In the genomic region with DNA sequence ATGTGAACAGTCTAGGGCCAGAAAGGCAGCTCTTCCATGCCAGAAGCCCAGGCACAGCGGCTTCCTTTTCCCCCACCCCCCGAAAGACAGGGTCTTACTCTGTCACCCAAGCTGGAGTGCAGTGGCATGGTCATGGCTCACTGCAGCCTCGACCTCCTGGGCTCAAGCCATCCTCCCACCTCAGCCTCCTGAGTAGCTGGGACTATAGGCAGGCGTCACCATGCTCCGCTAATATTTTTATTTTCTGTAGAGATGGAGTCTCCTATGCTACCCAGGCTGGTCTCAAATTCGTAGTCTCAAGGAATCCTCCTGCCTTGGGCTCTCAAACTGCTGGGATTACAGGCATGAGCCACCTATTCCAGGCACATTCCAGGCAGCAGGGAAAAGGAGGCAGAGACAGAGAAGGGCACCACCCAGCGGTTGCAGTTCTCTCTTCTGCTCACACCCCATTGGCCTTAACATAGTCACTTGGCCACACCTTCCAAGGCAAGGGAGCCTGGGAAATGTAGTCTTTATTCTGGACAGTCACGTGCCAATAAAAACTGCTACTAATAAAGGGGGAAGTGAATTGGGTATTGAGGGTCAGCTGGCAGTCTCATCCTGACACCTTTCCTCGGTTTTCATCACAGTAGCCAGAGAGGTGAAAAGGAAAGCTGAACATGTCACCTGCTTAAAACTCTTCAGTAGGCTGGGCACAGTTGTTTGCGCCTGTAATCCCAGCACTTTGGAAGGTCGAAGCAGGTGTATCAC, we compare ENCODE assay signal across 8 cellular contexts.
DNase-seq lines count a peak whose midpoint lies in the region; ATAC-seq and TF ChIP-seq lines count a peak whose summit lies in the region.

No MANE protein-coding gene starts in this region.

- ATAC-seq in WTC11 (peak; percentile 100), GM21447 (IDR thresholded peaks at IDR 0.05; ENCODE audit: unreplicated experiment) (no peak), GM21360 (IDR thresholded peaks at IDR 0.05; ENCODE audit: unreplicated experiment) (no peak)

- no peaks in the 10 kb centered on the region for H3K4me1 Mint-ChIP-seq in WTC11
- H3K4me1 Mint-ChIP-seq in progenitor cell of endocrine pancreas (ENCODE audit: low read depth) = peaks cover 3% of the 10 kb centered on the region

- TF ChIP-seq CTCF in GM13977 (IDR thresholded peaks at IDR 0.05; ENCODE audit: extremely low read depth, insufficient read depth, missing control alignments) (peak; percentile 44), WTC11 (IDR thresholded peaks at IDR 0.05) (peak; percentile 44; the same call in 1 of the 2 replicates), progenitor cell of endocrine pancreas (IDR thresholded peaks at IDR 0.05; ENCODE audit: unreplicated experiment) (peak; percentile 70)

- intact Hi-C loops in head of caudate nucleus (cut with DNase I) = no loop called here

- H3K4me3 Mint-ChIP-seq in WTC11 (no peak overlapping the region), progenitor cell of endocrine pancreas (ENCODE audit: low read depth) (no peak overlapping the region)

- DNase-seq in AG20443 (ENCODE audit: low spot score) (peak; percentile 85), GM13977 (ENCODE audit: low spot score) (peak; percentile 58), NCI-H2227 treated with DMSO at 0.1 percent for 48 hours (lab: John Stamatoyannopoulos, UW) (peak; percentile 14), WTC11 (ENCODE audit: low spot score) (peak; percentile 90), head of caudate nucleus (peak in 36 of 42 donors; percentile 8 to 73 (median 42)), progenitor cell of endocrine pancreas (ENCODE audit: low spot score, unreplicated experiment) (peak; percentile 37)

- H3K36me3 Mint-ChIP-seq in WTC11 (no peaks in the 10 kb centered on the region), progenitor cell of endocrine pancreas (ENCODE audit: insufficient read depth) (no peaks in the 10 kb centered on the region)

- POLR2A ChIA-PET in WTC11 (lab: Charles Lee) = no interaction called here

- no peak overlapping the region for H3K27ac Mint-ChIP-seq in WTC11
- H3K27ac Mint-ChIP-seq in progenitor cell of endocrine pancreas = no peak overlapping the region

- H3K9me3 Mint-ChIP-seq in WTC11 = no peaks in the 10 kb centered on the region
- no peaks in the 10 kb centered on the region for H3K9me3 Mint-ChIP-seq in progenitor cell of endocrine pancreas (ENCODE audit: low read depth)

- CTCF ChIA-PET in WTC11 (lab: Charles Lee) = interaction anchor here (0.6 to 1.7 kb wide), 5 partner anchors 29 to 402 kb away, joined by 3 to 7 read pairs (median 4); no protein-coding TSS in a partner anchor

- H3K27me3 Mint-ChIP-seq in WTC11 (ENCODE audit: low read depth) (peaks cover 16% of the 10 kb centered on the region), progenitor cell of endocrine pancreas (no peaks in the 10 kb centered on the region)

- in situ Hi-C loops in GM13977 (cut with MboI; ENCODE audit: low pct_unique_long_range_greater_than_20kb, low sequenced_read_pairs, unreplicated experiment) = no loop called here

TF ChIP-seq in WTC11, 78 proteins besides CTCF, POLR2A, EP300 and RAD21 (continues in another document):
- TF ChIP-seq GABPB1 (CRISPR knock-in tag; IDR thresholded peaks at IDR 0.05) (no peak), NFYB (CRISPR knock-in tag; conservative IDR thresholded peaks at IDR 0.05; ENCODE audit: low read depth) (peak; percentile 49; the same call in 1 of the 2 replicates), TEAD1 (CRISPR knock-in tag; IDR thresholded peaks at IDR 0.05) (peak; percentile 81; the same call in 1 of the 2 replicates), KAT7 (CRISPR knock-in tag; IDR thresholded peaks at IDR 0.05; ENCODE audit: borderline replicate concordance) (no peak), TEAD4 (CRISPR knock-in tag; IDR thresholded peaks at IDR 0.05) (peak; percentile 86), SP1 (CRISPR knock-in tag; conservative IDR thresholded peaks at IDR 0.05) (peak; percentile 69)
- TF ChIP-seq, protein P1, sequence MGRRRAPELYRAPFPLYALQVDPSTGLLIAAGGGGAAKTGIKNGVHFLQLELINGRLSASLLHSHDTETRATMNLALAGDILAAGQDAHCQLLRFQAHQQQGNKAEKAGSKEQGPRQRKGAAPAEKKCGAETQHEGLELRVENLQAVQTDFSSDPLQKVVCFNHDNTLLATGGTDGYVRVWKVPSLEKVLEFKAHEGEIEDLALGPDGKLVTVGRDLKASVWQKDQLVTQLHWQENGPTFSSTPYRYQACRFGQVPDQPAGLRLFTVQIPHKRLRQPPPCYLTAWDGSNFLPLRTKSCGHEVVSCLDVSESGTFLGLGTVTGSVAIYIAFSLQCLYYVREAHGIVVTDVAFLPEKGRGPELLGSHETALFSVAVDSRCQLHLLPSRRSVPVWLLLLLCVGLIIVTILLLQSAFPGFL (CRISPR knock-in tag; IDR thresholded peaks at IDR 0.05; ENCODE audit: borderline replicate concordance) = no peak
- TF ChIP-seq, protein P2, sequence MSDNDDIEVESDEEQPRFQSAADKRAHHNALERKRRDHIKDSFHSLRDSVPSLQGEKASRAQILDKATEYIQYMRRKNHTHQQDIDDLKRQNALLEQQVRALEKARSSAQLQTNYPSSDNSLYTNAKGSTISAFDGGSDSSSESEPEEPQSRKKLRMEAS (CRISPR knock-in tag; IDR thresholded peaks at IDR 0.05) = peak; percentile 38; the same call in 1 of the 2 replicates
- TF ChIP-seq, protein P3, sequence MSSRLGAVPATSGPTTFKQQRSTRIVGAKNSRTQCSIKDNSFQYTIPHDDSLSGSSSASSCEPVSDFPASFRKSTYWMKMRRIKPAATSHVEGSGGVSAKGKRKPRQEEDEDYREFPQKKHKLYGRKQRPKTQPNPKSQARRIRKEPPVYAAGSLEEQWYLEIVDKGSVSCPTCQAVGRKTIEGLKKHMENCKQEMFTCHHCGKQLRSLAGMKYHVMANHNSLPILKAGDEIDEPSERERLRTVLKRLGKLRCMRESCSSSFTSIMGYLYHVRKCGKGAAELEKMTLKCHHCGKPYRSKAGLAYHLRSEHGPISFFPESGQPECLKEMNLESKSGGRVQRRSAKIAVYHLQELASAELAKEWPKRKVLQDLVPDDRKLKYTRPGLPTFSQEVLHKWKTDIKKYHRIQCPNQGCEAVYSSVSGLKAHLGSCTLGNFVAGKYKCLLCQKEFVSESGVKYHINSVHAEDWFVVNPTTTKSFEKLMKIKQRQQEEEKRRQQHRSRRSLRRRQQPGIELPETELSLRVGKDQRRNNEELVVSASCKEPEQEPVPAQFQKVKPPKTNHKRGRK (CRISPR knock-in tag; IDR thresholded peaks at IDR 0.05; ENCODE audit: borderline replicate concordance) = no peak
- TF ChIP-seq, protein P4, sequence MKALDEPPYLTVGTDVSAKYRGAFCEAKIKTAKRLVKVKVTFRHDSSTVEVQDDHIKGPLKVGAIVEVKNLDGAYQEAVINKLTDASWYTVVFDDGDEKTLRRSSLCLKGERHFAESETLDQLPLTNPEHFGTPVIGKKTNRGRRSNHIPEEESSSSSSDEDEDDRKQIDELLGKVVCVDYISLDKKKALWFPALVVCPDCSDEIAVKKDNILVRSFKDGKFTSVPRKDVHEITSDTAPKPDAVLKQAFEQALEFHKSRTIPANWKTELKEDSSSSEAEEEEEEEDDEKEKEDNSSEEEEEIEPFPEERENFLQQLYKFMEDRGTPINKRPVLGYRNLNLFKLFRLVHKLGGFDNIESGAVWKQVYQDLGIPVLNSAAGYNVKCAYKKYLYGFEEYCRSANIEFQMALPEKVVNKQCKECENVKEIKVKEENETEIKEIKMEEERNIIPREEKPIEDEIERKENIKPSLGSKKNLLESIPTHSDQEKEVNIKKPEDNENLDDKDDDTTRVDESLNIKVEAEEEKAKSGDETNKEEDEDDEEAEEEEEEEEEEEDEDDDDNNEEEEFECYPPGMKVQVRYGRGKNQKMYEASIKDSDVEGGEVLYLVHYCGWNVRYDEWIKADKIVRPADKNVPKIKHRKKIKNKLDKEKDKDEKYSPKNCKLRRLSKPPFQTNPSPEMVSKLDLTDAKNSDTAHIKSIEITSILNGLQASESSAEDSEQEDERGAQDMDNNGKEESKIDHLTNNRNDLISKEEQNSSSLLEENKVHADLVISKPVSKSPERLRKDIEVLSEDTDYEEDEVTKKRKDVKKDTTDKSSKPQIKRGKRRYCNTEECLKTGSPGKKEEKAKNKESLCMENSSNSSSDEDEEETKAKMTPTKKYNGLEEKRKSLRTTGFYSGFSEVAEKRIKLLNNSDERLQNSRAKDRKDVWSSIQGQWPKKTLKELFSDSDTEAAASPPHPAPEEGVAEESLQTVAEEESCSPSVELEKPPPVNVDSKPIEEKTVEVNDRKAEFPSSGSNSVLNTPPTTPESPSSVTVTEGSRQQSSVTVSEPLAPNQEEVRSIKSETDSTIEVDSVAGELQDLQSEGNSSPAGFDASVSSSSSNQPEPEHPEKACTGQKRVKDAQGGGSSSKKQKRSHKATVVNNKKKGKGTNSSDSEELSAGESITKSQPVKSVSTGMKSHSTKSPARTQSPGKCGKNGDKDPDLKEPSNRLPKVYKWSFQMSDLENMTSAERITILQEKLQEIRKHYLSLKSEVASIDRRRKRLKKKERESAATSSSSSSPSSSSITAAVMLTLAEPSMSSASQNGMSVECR (CRISPR knock-in tag; IDR thresholded peaks at IDR 0.05; ENCODE audit: borderline replicate concordance) = no peak
- TF ChIP-seq, protein P5, sequence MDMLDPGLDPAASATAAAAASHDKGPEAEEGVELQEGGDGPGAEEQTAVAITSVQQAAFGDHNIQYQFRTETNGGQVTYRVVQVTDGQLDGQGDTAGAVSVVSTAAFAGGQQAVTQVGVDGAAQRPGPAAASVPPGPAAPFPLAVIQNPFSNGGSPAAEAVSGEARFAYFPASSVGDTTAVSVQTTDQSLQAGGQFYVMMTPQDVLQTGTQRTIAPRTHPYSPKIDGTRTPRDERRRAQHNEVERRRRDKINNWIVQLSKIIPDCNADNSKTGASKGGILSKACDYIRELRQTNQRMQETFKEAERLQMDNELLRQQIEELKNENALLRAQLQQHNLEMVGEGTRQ (CRISPR knock-in tag; IDR thresholded peaks at IDR 0.05) = peak; percentile 94
- TF ChIP-seq, protein P6, sequence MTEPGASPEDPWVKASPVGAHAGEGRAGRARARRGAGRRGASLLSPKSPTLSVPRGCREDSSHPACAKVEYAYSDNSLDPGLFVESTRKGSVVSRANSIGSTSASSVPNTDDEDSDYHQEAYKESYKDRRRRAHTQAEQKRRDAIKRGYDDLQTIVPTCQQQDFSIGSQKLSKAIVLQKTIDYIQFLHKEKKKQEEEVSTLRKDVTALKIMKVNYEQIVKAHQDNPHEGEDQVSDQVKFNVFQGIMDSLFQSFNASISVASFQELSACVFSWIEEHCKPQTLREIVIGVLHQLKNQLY (CRISPR knock-in tag; IDR thresholded peaks at IDR 0.05) = no peak

Comparison
In these comparisons a context has a peak if more than half of its experiments do, and no peak if none do; other contexts are left out.
1. DNase-seq: peak in every context shown above with its lines; median percentile 90 in WTC11; 85 in AG20443; 58 in GM13977; 42 in head of caudate nucleus; 37 in progenitor cell of endocrine pancreas; 14 in NCI-H2227 treated with DMSO at 0.1 percent for 48 hours.